ENCODE assay signal across 1 cellular context in the genomic region with DNA sequence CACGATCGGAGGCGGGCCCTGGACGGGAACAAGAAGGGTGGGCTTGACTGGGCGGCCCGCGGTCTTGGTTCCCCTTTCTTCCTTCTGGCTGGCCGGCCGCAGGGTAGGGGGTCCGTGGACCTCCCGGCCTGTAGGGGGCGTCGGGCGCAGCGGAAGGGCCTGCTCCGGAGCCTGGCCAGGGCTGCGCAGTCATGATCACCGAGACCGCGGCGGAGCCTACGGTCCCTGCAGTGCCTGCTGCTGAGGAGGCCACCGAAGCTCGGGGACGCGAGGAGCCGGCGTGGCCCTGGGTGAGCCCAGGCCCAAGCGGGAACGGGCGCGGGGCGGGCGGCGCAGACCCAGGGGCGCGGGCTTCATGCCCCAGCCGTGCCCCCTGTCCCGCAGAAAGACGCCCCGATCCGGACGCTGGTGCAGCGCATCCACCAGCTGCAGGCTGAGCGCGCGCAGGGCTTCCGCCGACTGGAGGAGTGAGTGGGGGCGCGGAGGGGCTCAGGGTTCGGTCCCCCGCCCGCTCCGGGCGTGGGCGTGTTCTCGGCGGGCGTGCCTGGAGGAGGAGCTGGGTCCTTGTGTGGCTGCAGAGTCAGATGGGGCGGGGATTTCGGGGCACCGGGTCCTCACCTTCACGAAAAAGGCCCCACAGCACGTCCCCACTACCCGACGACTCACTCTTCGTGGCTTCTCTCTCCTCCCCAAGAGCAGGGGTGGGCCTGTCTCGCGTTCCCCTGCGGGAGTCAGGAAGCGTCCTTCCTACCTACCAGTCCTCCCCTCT.
TF ChIP-seq lines count a peak whose summit lies in the region.

A gene (plus strand): TSS at position 188 of the 769 bp plus-strand sequence. CDS start 4 bp downstream, at position 192.

TF ChIP-seq in HepG2, 621 proteins besides CTCF, POLR2A, EP300 and RAD21 (continued from another document and continues in another):
- no peak for TF ChIP-seq HOXA7 (CRISPR knock-in tag; IDR thresholded peaks at IDR 0.05)
- peak; percentile 91 for TF ChIP-seq GABPB1 (CRISPR knock-in tag; IDR thresholded peaks at IDR 0.05)
- no peak for TF ChIP-seq NFYC (CRISPR knock-in tag; IDR thresholded peaks at IDR 0.05)
- TF ChIP-seq REL (CRISPR knock-in tag; conservative IDR thresholded peaks at IDR 0.05), result no peak; the same call in 1 of the 2 replicates
- no peak for TF ChIP-seq ZBTB20 (CRISPR knock-in tag; IDR thresholded peaks at IDR 0.05; ENCODE audit: borderline replicate concordance, low read depth)
- TF ChIP-seq ZNF136 (CRISPR knock-in tag; IDR thresholded peaks at IDR 0.05; ENCODE audit: low read depth), result no peak
- peak; percentile 55 for TF ChIP-seq ZNF629 (CRISPR knock-in tag; conservative IDR thresholded peaks at IDR 0.05)
- no peak for TF ChIP-seq MAFF (IDR thresholded peaks at IDR 0.05; ENCODE audit: low read depth, low read length)
- peak; percentile 53 for TF ChIP-seq BCL6 (CRISPR knock-in tag; IDR thresholded peaks at IDR 0.05)
- TF ChIP-seq, protein P1, sequence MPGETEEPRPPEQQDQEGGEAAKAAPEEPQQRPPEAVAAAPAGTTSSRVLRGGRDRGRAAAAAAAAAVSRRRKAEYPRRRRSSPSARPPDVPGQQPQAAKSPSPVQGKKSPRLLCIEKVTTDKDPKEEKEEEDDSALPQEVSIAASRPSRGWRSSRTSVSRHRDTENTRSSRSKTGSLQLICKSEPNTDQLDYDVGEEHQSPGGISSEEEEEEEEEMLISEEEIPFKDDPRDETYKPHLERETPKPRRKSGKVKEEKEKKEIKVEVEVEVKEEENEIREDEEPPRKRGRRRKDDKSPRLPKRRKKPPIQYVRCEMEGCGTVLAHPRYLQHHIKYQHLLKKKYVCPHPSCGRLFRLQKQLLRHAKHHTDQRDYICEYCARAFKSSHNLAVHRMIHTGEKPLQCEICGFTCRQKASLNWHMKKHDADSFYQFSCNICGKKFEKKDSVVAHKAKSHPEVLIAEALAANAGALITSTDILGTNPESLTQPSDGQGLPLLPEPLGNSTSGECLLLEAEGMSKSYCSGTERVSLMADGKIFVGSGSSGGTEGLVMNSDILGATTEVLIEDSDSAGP (CRISPR knock-in tag; IDR thresholded peaks at IDR 0.05; ENCODE audit: borderline replicate concordance), result peak; percentile 90
- TF ChIP-seq DNMT1 (CRISPR knock-in tag; IDR thresholded peaks at IDR 0.05), result no peak; the same call in 1 of the 2 replicates
- no peak for TF ChIP-seq PLRG1 (conservative IDR thresholded peaks at IDR 0.05)
- TF ChIP-seq, protein P2, sequence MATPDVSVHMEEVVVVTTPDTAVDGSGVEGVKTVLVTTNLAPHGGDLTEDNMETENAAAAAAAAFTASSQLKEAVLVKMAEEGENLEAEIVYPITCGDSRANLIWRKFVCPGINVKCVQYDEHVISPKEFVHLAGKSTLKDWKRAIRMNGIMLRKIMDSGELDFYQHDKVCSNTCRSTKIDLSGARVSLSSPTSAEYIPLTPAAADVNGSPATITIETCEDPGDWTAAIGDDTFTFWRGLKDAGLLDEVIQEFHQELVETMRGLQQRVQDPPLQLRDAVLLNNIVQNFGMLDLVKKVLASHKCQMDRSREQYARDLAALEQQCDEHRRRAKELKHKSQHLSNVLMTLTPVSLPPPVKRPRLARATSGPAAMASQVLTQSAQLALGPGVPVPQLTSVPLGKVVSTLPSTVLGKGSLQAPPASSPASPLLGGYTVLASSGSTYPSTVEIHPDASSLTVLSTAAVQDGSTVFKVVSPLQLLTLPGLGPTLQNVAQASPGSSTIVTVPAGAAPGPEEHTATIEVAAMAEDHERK (CRISPR knock-in tag; IDR thresholded peaks at IDR 0.05; ENCODE audit: low read depth), result peak; percentile 18; the same call in 1 of the 2 replicates
- no peak for TF ChIP-seq NR2F6 (IDR thresholded peaks at IDR 0.05)
- peak; percentile 28; the same call in 1 of the 2 replicates for TF ChIP-seq NR2F6 (CRISPR knock-in tag; IDR thresholded peaks at IDR 0.05)
- TF ChIP-seq, protein P3, sequence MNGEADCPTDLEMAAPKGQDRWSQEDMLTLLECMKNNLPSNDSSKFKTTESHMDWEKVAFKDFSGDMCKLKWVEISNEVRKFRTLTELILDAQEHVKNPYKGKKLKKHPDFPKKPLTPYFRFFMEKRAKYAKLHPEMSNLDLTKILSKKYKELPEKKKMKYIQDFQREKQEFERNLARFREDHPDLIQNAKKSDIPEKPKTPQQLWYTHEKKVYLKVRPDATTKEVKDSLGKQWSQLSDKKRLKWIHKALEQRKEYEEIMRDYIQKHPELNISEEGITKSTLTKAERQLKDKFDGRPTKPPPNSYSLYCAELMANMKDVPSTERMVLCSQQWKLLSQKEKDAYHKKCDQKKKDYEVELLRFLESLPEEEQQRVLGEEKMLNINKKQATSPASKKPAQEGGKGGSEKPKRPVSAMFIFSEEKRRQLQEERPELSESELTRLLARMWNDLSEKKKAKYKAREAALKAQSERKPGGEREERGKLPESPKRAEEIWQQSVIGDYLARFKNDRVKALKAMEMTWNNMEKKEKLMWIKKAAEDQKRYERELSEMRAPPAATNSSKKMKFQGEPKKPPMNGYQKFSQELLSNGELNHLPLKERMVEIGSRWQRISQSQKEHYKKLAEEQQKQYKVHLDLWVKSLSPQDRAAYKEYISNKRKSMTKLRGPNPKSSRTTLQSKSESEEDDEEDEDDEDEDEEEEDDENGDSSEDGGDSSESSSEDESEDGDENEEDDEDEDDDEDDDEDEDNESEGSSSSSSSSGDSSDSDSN (CRISPR knock-in tag; IDR thresholded peaks at IDR 0.05), result peak; percentile 78
- 0 out of 2 replicates have a peak, but pooled peaks have one; percentile 20 for TF ChIP-seq ZNF670 (CRISPR knock-in tag; IDR thresholded peaks at IDR 0.05; ENCODE audit: borderline replicate concordance)
- no peak for TF ChIP-seq ZNF326 (CRISPR knock-in tag; IDR thresholded peaks at IDR 0.05; ENCODE audit: borderline replicate concordance)
- TF ChIP-seq SALL2 (CRISPR knock-in tag; IDR thresholded peaks at IDR 0.05), result peak; percentile 25; the same call in 1 of the 2 replicates
- TF ChIP-seq, protein P4, sequence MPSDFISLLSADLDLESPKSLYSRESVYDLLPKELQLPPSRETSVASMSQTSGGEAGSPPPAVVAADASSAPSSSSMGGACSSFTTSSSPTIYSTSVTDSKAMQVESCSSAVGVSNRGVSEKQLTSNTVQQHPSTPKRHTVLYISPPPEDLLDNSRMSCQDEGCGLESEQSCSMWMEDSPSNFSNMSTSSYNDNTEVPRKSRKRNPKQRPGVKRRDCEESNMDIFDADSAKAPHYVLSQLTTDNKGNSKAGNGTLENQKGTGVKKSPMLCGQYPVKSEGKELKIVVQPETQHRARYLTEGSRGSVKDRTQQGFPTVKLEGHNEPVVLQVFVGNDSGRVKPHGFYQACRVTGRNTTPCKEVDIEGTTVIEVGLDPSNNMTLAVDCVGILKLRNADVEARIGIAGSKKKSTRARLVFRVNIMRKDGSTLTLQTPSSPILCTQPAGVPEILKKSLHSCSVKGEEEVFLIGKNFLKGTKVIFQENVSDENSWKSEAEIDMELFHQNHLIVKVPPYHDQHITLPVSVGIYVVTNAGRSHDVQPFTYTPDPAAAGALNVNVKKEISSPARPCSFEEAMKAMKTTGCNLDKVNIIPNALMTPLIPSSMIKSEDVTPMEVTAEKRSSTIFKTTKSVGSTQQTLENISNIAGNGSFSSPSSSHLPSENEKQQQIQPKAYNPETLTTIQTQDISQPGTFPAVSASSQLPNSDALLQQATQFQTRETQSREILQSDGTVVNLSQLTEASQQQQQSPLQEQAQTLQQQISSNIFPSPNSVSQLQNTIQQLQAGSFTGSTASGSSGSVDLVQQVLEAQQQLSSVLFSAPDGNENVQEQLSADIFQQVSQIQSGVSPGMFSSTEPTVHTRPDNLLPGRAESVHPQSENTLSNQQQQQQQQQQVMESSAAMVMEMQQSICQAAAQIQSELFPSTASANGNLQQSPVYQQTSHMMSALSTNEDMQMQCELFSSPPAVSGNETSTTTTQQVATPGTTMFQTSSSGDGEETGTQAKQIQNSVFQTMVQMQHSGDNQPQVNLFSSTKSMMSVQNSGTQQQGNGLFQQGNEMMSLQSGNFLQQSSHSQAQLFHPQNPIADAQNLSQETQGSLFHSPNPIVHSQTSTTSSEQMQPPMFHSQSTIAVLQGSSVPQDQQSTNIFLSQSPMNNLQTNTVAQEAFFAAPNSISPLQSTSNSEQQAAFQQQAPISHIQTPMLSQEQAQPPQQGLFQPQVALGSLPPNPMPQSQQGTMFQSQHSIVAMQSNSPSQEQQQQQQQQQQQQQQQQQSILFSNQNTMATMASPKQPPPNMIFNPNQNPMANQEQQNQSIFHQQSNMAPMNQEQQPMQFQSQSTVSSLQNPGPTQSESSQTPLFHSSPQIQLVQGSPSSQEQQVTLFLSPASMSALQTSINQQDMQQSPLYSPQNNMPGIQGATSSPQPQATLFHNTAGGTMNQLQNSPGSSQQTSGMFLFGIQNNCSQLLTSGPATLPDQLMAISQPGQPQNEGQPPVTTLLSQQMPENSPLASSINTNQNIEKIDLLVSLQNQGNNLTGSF (CRISPR knock-in tag; IDR thresholded peaks at IDR 0.05), result no peak
- peak; percentile 52; the same call in 1 of the 2 replicates for TF ChIP-seq YEATS2 (CRISPR knock-in tag; IDR thresholded peaks at IDR 0.05; ENCODE audit: borderline replicate concordance)
- peak; percentile 49; the same call in 1 of the 3 replicates for TF ChIP-seq MXI1 (IDR thresholded peaks at IDR 0.05; ENCODE audit: borderline replicate concordance, low read depth, low read length)
- TF ChIP-seq, protein P5, sequence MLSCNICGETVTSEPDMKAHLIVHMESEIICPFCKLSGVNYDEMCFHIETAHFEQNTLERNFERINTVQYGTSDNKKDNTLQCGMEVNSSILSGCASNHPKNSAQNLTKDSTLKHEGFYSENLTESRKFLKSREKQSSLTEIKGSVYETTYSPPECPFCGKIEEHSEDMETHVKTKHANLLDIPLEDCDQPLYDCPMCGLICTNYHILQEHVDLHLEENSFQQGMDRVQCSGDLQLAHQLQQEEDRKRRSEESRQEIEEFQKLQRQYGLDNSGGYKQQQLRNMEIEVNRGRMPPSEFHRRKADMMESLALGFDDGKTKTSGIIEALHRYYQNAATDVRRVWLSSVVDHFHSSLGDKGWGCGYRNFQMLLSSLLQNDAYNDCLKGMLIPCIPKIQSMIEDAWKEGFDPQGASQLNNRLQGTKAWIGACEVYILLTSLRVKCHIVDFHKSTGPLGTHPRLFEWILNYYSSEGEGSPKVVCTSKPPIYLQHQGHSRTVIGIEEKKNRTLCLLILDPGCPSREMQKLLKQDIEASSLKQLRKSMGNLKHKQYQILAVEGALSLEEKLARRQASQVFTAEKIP (CRISPR knock-in tag; IDR thresholded peaks at IDR 0.05; ENCODE audit: borderline replicate concordance), result no peak
- TF ChIP-seq, protein P6, sequence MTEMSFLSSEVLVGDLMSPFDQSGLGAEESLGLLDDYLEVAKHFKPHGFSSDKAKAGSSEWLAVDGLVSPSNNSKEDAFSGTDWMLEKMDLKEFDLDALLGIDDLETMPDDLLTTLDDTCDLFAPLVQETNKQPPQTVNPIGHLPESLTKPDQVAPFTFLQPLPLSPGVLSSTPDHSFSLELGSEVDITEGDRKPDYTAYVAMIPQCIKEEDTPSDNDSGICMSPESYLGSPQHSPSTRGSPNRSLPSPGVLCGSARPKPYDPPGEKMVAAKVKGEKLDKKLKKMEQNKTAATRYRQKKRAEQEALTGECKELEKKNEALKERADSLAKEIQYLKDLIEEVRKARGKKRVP (CRISPR knock-in tag; IDR thresholded peaks at IDR 0.05), result peak in 1 of 2 experiments; percentile 3; a peak in 1 of 4 replicates
- TF ChIP-seq MZF1 (CRISPR knock-in tag; IDR thresholded peaks at IDR 0.05; ENCODE audit: borderline replicate concordance), result no peak
- TF ChIP-seq ZNF776 (CRISPR knock-in tag; IDR thresholded peaks at IDR 0.05), result no peak
- TF ChIP-seq SP4 (CRISPR knock-in tag; IDR thresholded peaks at IDR 0.05), result peak; percentile 45; the same call in 1 of the 2 replicates
- TF ChIP-seq ZNF274 (CRISPR knock-in tag; IDR thresholded peaks at IDR 0.05), result 0 out of 2 replicates have a peak, but pooled peaks have one; percentile 26
- TF ChIP-seq ETV6 (CRISPR knock-in tag; conservative IDR thresholded peaks at IDR 0.05), result peak; percentile 80; the same call in 1 of the 2 replicates
- TF ChIP-seq, protein P7, sequence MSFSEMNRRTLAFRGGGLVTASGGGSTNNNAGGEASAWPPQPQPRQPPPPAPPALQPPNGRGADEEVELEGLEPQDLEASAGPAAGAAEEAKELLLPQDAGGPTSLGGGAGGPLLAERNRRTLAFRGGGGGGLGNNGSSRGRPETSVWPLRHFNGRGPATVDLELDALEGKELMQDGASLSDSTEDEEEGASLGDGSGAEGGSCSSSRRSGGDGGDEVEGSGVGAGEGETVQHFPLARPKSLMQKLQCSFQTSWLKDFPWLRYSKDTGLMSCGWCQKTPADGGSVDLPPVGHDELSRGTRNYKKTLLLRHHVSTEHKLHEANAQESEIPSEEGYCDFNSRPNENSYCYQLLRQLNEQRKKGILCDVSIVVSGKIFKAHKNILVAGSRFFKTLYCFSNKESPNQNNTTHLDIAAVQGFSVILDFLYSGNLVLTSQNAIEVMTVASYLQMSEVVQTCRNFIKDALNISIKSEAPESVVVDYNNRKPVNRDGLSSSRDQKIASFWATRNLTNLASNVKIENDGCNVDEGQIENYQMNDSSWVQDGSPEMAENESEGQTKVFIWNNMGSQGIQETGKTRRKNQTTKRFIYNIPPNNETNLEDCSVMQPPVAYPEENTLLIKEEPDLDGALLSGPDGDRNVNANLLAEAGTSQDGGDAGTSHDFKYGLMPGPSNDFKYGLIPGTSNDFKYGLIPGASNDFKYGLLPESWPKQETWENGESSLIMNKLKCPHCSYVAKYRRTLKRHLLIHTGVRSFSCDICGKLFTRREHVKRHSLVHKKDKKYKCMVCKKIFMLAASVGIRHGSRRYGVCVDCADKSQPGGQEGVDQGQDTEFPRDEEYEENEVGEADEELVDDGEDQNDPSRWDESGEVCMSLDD (CRISPR knock-in tag; IDR thresholded peaks at IDR 0.05; ENCODE audit: borderline replicate concordance), result no peak
- TF ChIP-seq, protein P8, sequence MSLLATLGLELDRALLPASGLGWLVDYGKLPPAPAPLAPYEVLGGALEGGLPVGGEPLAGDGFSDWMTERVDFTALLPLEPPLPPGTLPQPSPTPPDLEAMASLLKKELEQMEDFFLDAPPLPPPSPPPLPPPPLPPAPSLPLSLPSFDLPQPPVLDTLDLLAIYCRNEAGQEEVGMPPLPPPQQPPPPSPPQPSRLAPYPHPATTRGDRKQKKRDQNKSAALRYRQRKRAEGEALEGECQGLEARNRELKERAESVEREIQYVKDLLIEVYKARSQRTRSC (CRISPR knock-in tag; IDR thresholded peaks at IDR 0.05; ENCODE audit: low read depth), result peak; percentile 30; the same call in 1 of the 2 replicates
- no peak; the same call in 1 of the 2 replicates for TF ChIP-seq KMT2B (CRISPR knock-in tag; IDR thresholded peaks at IDR 0.05)
- 0 out of 2 replicates have a peak, but pooled peaks have one; percentile 23 for TF ChIP-seq ZNF24 (IDR thresholded peaks at IDR 0.05)
- TF ChIP-seq ZNF292 (CRISPR knock-in tag; IDR thresholded peaks at IDR 0.05; ENCODE audit: borderline replicate concordance, low read depth), result no peak
- no peak for TF ChIP-seq CC2D1A (CRISPR knock-in tag; IDR thresholded peaks at IDR 0.05)
- no peak for TF ChIP-seq BHLHE40 (IDR thresholded peaks at IDR 0.05; ENCODE audit: low read length)
- TF ChIP-seq ZNF83 (CRISPR knock-in tag; IDR thresholded peaks at IDR 0.05; ENCODE audit: borderline replicate concordance), result peak; percentile 73; the same call in 1 of the 2 replicates
